In the genomic region with DNA sequence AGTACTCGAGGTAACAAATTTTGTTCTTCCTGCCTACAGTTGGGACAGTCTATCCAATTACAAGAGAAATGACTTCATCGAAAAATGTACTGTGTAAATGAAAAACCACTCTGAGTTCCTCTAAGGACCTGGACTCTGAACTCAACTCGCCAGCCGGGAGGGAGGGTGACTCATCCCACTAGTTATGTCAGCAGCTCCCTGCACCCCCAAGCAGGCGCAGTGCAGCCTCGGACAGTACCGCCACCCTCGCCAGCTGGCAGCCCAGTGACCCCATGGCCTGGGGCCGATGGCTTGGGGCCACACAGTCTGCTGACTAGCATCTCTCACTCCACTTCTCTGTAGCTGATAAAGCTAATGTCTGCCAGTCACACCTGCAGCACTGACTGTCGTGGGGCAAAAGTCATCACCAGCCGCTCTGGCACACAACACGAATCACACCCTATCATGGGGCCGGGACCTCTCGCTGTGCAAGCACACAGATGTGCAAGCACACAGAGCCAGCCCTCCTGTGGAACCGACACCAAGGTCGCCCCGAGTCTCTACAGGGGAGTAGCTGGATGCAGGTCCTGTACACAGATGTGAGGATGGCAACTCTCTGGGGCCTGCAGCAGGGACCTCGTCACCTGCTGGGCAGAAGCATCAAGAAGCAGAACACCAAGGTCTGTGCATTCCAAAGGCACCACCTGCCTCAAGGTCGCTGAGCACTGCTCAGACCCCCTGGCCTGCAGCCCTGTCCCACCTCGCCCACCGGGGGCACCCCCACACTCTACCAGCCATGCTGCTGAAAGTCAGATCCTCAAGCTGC, we compare ENCODE assay signal across 1 cellular context.
A peak's percentile ranks its signal among the peaks of the same experiment; 100 is the strongest.
TF ChIP-seq lines count a peak whose summit lies in the region.

No MANE protein-coding gene starts in this region.

TF ChIP-seq in HEK293, 187 proteins besides CTCF, POLR2A, EP300 and RAD21 (continued from another document and continues in another):
- TF ChIP-seq, protein P1, sequence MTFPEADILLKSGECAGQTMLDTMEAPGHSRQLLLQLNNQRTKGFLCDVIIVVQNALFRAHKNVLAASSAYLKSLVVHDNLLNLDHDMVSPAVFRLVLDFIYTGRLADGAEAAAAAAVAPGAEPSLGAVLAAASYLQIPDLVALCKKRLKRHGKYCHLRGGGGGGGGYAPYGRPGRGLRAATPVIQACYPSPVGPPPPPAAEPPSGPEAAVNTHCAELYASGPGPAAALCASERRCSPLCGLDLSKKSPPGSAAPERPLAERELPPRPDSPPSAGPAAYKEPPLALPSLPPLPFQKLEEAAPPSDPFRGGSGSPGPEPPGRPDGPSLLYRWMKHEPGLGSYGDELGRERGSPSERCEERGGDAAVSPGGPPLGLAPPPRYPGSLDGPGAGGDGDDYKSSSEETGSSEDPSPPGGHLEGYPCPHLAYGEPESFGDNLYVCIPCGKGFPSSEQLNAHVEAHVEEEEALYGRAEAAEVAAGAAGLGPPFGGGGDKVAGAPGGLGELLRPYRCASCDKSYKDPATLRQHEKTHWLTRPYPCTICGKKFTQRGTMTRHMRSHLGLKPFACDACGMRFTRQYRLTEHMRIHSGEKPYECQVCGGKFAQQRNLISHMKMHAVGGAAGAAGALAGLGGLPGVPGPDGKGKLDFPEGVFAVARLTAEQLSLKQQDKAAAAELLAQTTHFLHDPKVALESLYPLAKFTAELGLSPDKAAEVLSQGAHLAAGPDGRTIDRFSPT (tag by site-specific recombination; IDR thresholded peaks at IDR 0.05), result peak; percentile 97
- no peak for TF ChIP-seq ZBTB48 (tag by site-specific recombination; IDR thresholded peaks at IDR 0.05)
- TF ChIP-seq ZNF777 (tag by site-specific recombination; IDR thresholded peaks at IDR 0.05; ENCODE audit: borderline replicate concordance), result no peak
- TF ChIP-seq, protein P2, sequence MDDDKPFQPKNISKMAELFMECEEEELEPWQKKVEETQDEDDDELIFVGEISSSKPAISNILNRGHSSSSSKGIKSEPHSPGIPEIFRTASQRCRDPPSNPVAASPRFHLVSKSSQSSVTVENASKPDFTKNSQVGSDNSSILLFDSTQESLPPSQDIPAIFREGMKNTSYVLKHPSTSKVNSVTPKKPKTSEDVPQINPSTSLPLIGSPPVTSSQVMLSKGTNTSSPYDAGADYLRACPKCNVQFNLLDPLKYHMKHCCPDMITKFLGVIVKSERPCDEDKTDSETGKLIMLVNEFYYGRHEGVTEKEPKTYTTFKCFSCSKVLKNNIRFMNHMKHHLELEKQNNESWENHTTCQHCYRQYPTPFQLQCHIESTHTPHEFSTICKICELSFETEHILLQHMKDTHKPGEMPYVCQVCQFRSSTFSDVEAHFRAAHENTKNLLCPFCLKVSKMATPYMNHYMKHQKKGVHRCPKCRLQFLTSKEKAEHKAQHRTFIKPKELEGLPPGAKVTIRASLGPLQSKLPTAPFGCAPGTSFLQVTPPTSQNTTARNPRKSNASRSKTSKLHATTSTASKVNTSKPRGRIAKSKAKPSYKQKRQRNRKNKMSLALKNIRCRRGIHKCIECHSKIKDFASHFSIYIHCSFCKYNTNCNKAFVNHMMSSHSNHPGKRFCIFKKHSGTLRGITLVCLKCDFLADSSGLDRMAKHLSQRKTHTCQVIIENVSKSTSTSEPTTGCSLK (tag by site-specific recombination; IDR thresholded peaks at IDR 0.05), result no peak
- TF ChIP-seq, protein P3, sequence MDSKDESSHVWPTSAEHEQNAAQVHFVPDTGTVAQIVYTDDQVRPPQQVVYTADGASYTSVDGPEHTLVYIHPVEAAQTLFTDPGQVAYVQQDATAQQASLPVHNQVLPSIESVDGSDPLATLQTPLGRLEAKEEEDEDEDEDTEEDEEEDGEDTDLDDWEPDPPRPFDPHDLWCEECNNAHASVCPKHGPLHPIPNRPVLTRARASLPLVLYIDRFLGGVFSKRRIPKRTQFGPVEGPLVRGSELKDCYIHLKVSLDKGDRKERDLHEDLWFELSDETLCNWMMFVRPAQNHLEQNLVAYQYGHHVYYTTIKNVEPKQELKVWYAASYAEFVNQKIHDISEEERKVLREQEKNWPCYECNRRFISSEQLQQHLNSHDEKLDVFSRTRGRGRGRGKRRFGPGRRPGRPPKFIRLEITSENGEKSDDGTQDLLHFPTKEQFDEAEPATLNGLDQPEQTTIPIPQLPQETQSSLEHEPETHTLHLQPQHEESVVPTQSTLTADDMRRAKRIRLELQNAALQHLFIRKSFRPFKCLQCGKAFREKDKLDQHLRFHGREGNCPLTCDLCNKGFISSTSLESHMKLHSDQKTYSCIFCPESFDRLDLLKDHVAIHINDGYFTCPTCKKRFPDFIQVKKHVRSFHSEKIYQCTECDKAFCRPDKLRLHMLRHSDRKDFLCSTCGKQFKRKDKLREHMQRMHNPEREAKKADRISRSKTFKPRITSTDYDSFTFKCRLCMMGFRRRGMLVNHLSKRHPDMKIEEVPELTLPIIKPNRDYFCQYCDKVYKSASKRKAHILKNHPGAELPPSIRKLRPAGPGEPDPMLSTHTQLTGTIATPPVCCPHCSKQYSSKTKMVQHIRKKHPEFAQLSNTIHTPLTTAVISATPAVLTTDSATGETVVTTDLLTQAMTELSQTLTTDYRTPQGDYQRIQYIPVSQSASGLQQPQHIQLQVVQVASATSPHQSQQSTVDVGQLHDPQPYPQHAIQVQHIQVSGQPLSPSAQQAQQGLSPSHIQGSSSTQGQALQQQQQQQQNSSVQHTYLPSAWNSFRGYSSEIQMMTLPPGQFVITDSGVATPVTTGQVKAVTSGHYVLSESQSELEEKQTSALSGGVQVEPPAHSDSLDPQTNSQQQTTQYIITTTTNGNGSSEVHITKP (tag by site-specific recombination; IDR thresholded peaks at IDR 0.05), result peak; percentile 60
- TF ChIP-seq TCF7L2 (IDR thresholded peaks at IDR 0.05; ENCODE audit: borderline replicate concordance, low read depth, low read length), result no peak
- TF ChIP-seq ZNF548 (tag by site-specific recombination; IDR thresholded peaks at IDR 0.05), result no peak
- 0 out of 2 replicates have a peak, but pooled peaks have one; percentile 77 for TF ChIP-seq ZNF223 (tag by site-specific recombination; IDR thresholded peaks at IDR 0.05)
- TF ChIP-seq ZNF221 (tag by site-specific recombination; IDR thresholded peaks at IDR 0.05; ENCODE audit: borderline replicate concordance), result no peak
- TF ChIP-seq, protein P4, sequence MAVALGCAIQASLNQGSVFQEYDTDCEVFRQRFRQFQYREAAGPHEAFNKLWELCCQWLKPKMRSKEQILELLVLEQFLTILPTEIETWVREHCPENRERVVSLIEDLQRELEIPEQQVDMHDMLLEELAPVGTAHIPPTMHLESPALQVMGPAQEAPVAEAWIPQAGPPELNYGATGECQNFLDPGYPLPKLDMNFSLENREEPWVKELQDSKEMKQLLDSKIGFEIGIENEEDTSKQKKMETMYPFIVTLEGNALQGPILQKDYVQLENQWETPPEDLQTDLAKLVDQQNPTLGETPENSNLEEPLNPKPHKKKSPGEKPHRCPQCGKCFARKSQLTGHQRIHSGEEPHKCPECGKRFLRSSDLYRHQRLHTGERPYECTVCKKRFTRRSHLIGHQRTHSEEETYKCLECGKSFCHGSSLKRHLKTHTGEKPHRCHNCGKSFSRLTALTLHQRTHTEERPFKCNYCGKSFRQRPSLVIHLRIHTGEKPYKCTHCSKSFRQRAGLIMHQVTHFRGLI (tag by site-specific recombination; IDR thresholded peaks at IDR 0.05), result no peak
- TF ChIP-seq ZNF621 (tag by site-specific recombination; IDR thresholded peaks at IDR 0.05), result no peak
- TF ChIP-seq PRDM1 (tag by site-specific recombination; IDR thresholded peaks at IDR 0.05), result no peak
- peak; percentile 59; the same call in 1 of the 2 replicates for TF ChIP-seq ZNF24 (tag by site-specific recombination; IDR thresholded peaks at IDR 0.05)
- peak; percentile 29; the same call in 1 of the 2 replicates for TF ChIP-seq SP2 (tag by site-specific recombination; IDR thresholded peaks at IDR 0.05)
- TF ChIP-seq GFI1B (tag by site-specific recombination; IDR thresholded peaks at IDR 0.05), result no peak
- TF ChIP-seq ZNF558 (tag by site-specific recombination; IDR thresholded peaks at IDR 0.05), result no peak
- no peak for TF ChIP-seq ZFP69B (tag by site-specific recombination; IDR thresholded peaks at IDR 0.05)
- TF ChIP-seq, protein P5, sequence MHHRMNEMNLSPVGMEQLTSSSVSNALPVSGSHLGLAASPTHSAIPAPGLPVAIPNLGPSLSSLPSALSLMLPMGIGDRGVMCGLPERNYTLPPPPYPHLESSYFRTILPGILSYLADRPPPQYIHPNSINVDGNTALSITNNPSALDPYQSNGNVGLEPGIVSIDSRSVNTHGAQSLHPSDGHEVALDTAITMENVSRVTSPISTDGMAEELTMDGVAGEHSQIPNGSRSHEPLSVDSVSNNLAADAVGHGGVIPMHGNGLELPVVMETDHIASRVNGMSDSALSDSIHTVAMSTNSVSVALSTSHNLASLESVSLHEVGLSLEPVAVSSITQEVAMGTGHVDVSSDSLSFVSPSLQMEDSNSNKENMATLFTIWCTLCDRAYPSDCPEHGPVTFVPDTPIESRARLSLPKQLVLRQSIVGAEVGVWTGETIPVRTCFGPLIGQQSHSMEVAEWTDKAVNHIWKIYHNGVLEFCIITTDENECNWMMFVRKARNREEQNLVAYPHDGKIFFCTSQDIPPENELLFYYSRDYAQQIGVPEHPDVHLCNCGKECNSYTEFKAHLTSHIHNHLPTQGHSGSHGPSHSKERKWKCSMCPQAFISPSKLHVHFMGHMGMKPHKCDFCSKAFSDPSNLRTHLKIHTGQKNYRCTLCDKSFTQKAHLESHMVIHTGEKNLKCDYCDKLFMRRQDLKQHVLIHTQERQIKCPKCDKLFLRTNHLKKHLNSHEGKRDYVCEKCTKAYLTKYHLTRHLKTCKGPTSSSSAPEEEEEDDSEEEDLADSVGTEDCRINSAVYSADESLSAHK (tag by site-specific recombination; IDR thresholded peaks at IDR 0.05), result no peak
- TF ChIP-seq, protein P6, sequence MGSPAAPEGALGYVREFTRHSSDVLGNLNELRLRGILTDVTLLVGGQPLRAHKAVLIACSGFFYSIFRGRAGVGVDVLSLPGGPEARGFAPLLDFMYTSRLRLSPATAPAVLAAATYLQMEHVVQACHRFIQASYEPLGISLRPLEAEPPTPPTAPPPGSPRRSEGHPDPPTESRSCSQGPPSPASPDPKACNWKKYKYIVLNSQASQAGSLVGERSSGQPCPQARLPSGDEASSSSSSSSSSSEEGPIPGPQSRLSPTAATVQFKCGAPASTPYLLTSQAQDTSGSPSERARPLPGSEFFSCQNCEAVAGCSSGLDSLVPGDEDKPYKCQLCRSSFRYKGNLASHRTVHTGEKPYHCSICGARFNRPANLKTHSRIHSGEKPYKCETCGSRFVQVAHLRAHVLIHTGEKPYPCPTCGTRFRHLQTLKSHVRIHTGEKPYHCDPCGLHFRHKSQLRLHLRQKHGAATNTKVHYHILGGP (tag by site-specific recombination; IDR thresholded peaks at IDR 0.05), result no peak
- TF ChIP-seq, protein P7, sequence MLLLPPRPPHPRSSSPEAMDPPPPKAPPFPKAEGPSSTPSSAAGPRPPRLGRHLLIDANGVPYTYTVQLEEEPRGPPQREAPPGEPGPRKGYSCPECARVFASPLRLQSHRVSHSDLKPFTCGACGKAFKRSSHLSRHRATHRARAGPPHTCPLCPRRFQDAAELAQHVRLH (tag by site-specific recombination; IDR thresholded peaks at IDR 0.05), result no peak
- TF ChIP-seq ZNF654 (tag by site-specific recombination; IDR thresholded peaks at IDR 0.05; ENCODE audit: low read depth), result no peak
- no peak for TF ChIP-seq YY2 (tag by site-specific recombination; IDR thresholded peaks at IDR 0.05)
- TF ChIP-seq ZNF624 (tag by site-specific recombination; IDR thresholded peaks at IDR 0.05), result no peak
- TF ChIP-seq, protein P8, sequence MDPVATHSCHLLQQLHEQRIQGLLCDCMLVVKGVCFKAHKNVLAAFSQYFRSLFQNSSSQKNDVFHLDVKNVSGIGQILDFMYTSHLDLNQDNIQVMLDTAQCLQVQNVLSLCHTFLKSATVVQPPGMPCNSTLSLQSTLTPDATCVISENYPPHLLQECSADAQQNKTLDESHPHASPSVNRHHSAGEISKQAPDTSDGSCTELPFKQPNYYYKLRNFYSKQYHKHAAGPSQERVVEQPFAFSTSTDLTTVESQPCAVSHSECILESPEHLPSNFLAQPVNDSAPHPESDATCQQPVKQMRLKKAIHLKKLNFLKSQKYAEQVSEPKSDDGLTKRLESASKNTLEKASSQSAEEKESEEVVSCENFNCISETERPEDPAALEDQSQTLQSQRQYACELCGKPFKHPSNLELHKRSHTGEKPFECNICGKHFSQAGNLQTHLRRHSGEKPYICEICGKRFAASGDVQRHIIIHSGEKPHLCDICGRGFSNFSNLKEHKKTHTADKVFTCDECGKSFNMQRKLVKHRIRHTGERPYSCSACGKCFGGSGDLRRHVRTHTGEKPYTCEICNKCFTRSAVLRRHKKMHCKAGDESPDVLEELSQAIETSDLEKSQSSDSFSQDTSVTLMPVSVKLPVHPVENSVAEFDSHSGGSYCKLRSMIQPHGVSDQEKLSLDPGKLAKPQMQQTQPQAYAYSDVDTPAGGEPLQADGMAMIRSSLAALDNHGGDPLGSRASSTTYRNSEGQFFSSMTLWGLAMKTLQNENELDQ (tag by site-specific recombination; IDR thresholded peaks at IDR 0.05; ENCODE audit: low read depth), result no peak
- TF ChIP-seq GLIS2 (tag by site-specific recombination; IDR thresholded peaks at IDR 0.05), result peak; percentile 82
- TF ChIP-seq ZNF610 (tag by site-specific recombination; IDR thresholded peaks at IDR 0.05; ENCODE audit: borderline replicate concordance), result no peak
- no peak for TF ChIP-seq WT1 (tag by site-specific recombination; IDR thresholded peaks at IDR 0.05)
- peak; percentile 99 for TF ChIP-seq ZNF600 (tag by site-specific recombination; IDR thresholded peaks at IDR 0.05)
- no peak for TF ChIP-seq ZNF292 (tag by site-specific recombination; IDR thresholded peaks at IDR 0.05; ENCODE audit: borderline replicate concordance, low read depth)
- no peak for TF ChIP-seq ZBTB8A (tag by site-specific recombination; IDR thresholded peaks at IDR 0.05)
- TF ChIP-seq ZNF561 (tag by site-specific recombination; IDR thresholded peaks at IDR 0.05; ENCODE audit: borderline replicate concordance), result no peak
- TF ChIP-seq ZNF501 (tag by site-specific recombination; IDR thresholded peaks at IDR 0.05), result no peak
- no peak for TF ChIP-seq ZNF544 (tag by site-specific recombination; IDR thresholded peaks at IDR 0.05)
- TF ChIP-seq, protein P9, sequence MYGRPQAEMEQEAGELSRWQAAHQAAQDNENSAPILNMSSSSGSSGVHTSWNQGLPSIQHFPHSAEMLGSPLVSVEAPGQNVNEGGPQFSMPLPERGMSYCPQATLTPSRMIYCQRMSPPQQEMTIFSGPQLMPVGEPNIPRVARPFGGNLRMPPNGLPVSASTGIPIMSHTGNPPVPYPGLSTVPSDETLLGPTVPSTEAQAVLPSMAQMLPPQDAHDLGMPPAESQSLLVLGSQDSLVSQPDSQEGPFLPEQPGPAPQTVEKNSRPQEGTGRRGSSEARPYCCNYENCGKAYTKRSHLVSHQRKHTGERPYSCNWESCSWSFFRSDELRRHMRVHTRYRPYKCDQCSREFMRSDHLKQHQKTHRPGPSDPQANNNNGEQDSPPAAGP (tag by site-specific recombination; IDR thresholded peaks at IDR 0.05), result peak; percentile 58
- no peak for TF ChIP-seq ZNF48 (tag by site-specific recombination; IDR thresholded peaks at IDR 0.05)
- no peak for TF ChIP-seq ZNF138 (tag by site-specific recombination; IDR thresholded peaks at IDR 0.05; ENCODE audit: borderline replicate concordance)
- no peak for TF ChIP-seq ZNF133 (tag by site-specific recombination; IDR thresholded peaks at IDR 0.05)
- no peak for TF ChIP-seq ZNF521 (tag by site-specific recombination; IDR thresholded peaks at IDR 0.05)
- TF ChIP-seq FEZF1 (tag by site-specific recombination; IDR thresholded peaks at IDR 0.05), result no peak
- no peak for TF ChIP-seq ZNF266 (tag by site-specific recombination; IDR thresholded peaks at IDR 0.05; ENCODE audit: low read depth)
